ENCODE assay signal across 23 cellular contexts in the genomic region with DNA sequence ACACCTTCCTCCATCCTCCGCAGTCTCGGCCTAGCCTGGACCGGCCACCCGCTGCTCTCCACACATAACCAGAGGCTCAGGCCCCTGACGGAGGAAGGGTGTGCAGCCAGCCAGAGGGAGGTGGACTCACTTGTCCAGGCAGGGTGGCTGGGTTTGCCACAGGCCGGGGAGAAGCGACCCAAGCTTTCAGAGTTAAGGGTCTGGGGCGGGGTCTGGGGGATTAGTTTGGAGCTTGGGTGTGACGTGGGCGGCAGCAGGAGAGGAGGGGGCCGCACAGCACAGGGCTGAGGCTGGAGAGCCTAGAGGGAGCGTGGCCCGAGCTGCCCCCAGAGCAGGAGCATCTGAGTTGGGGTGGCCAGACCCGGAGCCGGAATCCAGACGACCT. TPM values are rescaled to one million over a fixed set of nuclear protein-coding genes. Genes with fewer than 3 reads are reported as not detected.
"Had no signal": no experiment of that assay in that cellular context is flagged by ENCODE, and none has a peak within 500 bp of the region (broad histone marks: within the 10 kb centered on the region; RNA-seq: fewer than 3 reads in every experiment).

No MANE protein-coding gene starts in this region.

- H3K36me3 Mint-ChIP-seq: natural killer cell had no signal

- DNase-seq: activated CD4-positive, alpha-beta T cell treated with anti-CD3 and anti-CD28 coated beads for 1 hour; activated CD4-positive, alpha-beta T cell treated with anti-CD3 and anti-CD28 coated beads, Interleukin-2, amount 50 U/mL, for 1 hour; activated naive CD8-positive, alpha-beta T cell treated with anti-CD3 and anti-CD28 coated beads for 36 hours; activated T-cell treated with anti-CD3 and anti-CD28 coated beads, Interleukin-2, amount 50 U/mL, for 1 hour; endodermal cell; esophagus squamous epithelium; gastrocnemius medialis; islet precursor cell; mammary epithelial cell; midbrain; natural killer cell; stimulated activated CD4-positive, alpha-beta T cell treated with anti-CD3 and anti-CD28 coated beads, Interleukin-1b, Interleukin-23, amount 100 ng/mL, for 48 hours; stomach had no signal

- H3K4me1 ChIP-seq: esophagus squamous epithelium, gastrocnemius medialis, prostate gland, stomach, tibial nerve had no signal

- H3K9me3 Mint-ChIP-seq: activated naive CD8-positive, alpha-beta T cell treated with anti-CD3 and anti-CD28 coated beads for 36 hours; endodermal cell; natural killer cell had no signal

- H3K27ac Mint-ChIP-seq: activated naive CD8-positive, alpha-beta T cell treated with anti-CD3 and anti-CD28 coated beads for 36 hours; endodermal cell; stimulated activated memory B cell treated with anti-CD40 and anti-IgM and Interleukin-4, amounts not matched to agents 10 μg/mL and 1 μg/mL and 100 μg/mL, for 72 hours; T-helper 2 cell treated with Interferon-gamma antibody and Interleukin-4, amounts not matched to agents 5 μg/mL and 100 μg/mL, for 36 hours had no signal

- H3K27ac ChIP-seq: coronary artery, esophagus squamous epithelium, gastrocnemius medialis, prostate gland, stomach, suprapubic skin, tibial nerve had no signal

- H3K4me3 Mint-ChIP-seq: activated naive CD8-positive, alpha-beta T cell treated with anti-CD3 and anti-CD28 coated beads for 36 hours; endodermal cell; natural killer cell; stimulated activated memory B cell treated with anti-CD40 and anti-IgM and Interleukin-4, amounts not matched to agents 10 μg/mL and 1 μg/mL and 100 μg/mL, for 72 hours; T-helper 2 cell treated with Interferon-gamma antibody and Interleukin-4, amounts not matched to agents 5 μg/mL and 100 μg/mL, for 36 hours had no signal

- H3K27me3 Mint-ChIP-seq: activated naive CD8-positive, alpha-beta T cell treated with anti-CD3 and anti-CD28 coated beads for 36 hours; stimulated activated memory B cell treated with anti-CD40 and anti-IgM and Interleukin-4, amounts not matched to agents 10 μg/mL and 1 μg/mL and 100 μg/mL, for 72 hours had no signal

- H3K27me3 ChIP-seq: esophagus squamous epithelium, gastrocnemius medialis, stomach, suprapubic skin, tibial nerve had no signal

- ATAC-seq: gastrocnemius medialis; left lobe of liver; natural killer cell; right cardiac atrium; stimulated activated memory B cell treated with anti-CD40 and anti-IgM and Interleukin-4, amounts not matched to agents 10 μg/mL and 1 μg/mL and 100 μg/mL, for 72 hours had no signal

- H3K9me3 ChIP-seq: esophagus squamous epithelium, gastrocnemius medialis, prostate gland, stomach, suprapubic skin, tibial nerve had no signal

- H3K4me1 Mint-ChIP-seq: activated naive CD8-positive, alpha-beta T cell treated with anti-CD3 and anti-CD28 coated beads for 36 hours; endodermal cell; stimulated activated memory B cell treated with anti-CD40 and anti-IgM and Interleukin-4, amounts not matched to agents 10 μg/mL and 1 μg/mL and 100 μg/mL, for 72 hours had no signal

- H3K4me3 ChIP-seq: coronary artery, esophagus squamous epithelium, gastrocnemius medialis, prostate gland, stomach, suprapubic skin, tibial nerve had no signal

RNA-seq across cellular contexts. Expression of a gene that starts 22.4 kb away (rescaled TPM):
- total RNA-seq: natural killer cell, osteocyte, skeletal muscle tissue had no signal
